In genomic region chr11:95193541-95193940, GRCh38 we compare ENCODE assay signal across 20 cellular contexts. TPM values are rescaled to one million over a fixed set of nuclear protein-coding genes. Genes with fewer than 3 reads are reported as not detected.
DNase-seq lines count a peak whose midpoint lies in the region; ATAC-seq, FAIRE-seq and TF ChIP-seq lines count a peak whose summit lies in the region.
"Had no signal": no experiment of that assay in that cellular context is flagged by ENCODE, and none has a peak within 500 bp of the region (broad histone marks: within the 10 kb centered on the region; RNA-seq: fewer than 3 reads in every experiment).

No MANE protein-coding gene starts in this region.

- no peak overlapping the region for H3K4me3 Mint-ChIP-seq in activated naive CD8-positive, alpha-beta T cell treated with anti-CD3 and anti-CD28 coated beads, Interleukin-2, amount 50 U/mL, for 24 hours
- H3K4me3 Mint-ChIP-seq in activated naive CD8-positive, alpha-beta T cell treated with anti-CD3 and anti-CD28 coated beads for 36 hours = no peak overlapping the region

- H3K9me3 Mint-ChIP-seq in activated naive CD8-positive, alpha-beta T cell treated with anti-CD3 and anti-CD28 coated beads, Interleukin-2, amount 50 U/mL, for 24 hours = no peaks in the 10 kb centered on the region
- H3K9me3 Mint-ChIP-seq in activated naive CD8-positive, alpha-beta T cell treated with anti-CD3 and anti-CD28 coated beads for 36 hours = no peaks in the 10 kb centered on the region

- no peaks in the 10 kb centered on the region for H3K27me3 Mint-ChIP-seq in activated naive CD8-positive, alpha-beta T cell treated with anti-CD3 and anti-CD28 coated beads, Interleukin-2, amount 50 U/mL, for 24 hours
- no peaks in the 10 kb centered on the region for H3K27me3 Mint-ChIP-seq in activated naive CD8-positive, alpha-beta T cell treated with anti-CD3 and anti-CD28 coated beads for 36 hours

- H3K36me3 ChIP-seq in K562 (ENCODE audit: control insufficient read depth, insufficient read depth, low read length) = no peaks in the 10 kb centered on the region
- no peaks in the 10 kb centered on the region for H3K36me3 ChIP-seq in MM.1S (replicated peaks; ENCODE audit: insufficient read depth, low read length)

- peak; percentile 92 to 93 for ATAC-seq in activated CD4-positive, CD25-positive, alpha-beta regulatory T cell treated with anti-CD3 and anti-CD28 coated beads, Interleukin-2, amount 50 U/mL, for 24 hours
- ATAC-seq in activated naive CD8-positive, alpha-beta T cell treated with anti-CD3 and anti-CD28 coated beads, Interleukin-2, amount 50 U/mL, for 24 hours = peak; percentile 90
- ATAC-seq in K562 = peak; percentile 65
- ATAC-seq: Panc1 had no signal

- no peaks in the 10 kb centered on the region for H3K27me3 ChIP-seq in K562 (ENCODE audit: control insufficient read depth in 2 of 2, insufficient read depth in 2 of 2, low read length in 2 of 2)
- H3K27me3 ChIP-seq in MM.1S (replicated peaks; ENCODE audit: insufficient read depth, low read length) = no peaks in the 10 kb centered on the region

- H3K4me2 ChIP-seq in K562 (ENCODE audit: insufficient read depth, low read length) = no peak overlapping the region
- no peak overlapping the region for H3K4me2 ChIP-seq in MM.1S (ENCODE audit: low read depth, low read length)

- peaks cover 30% of the 10 kb centered on the region for H3K4me1 Mint-ChIP-seq in activated naive CD8-positive, alpha-beta T cell treated with anti-CD3 and anti-CD28 coated beads, Interleukin-2, amount 50 U/mL, for 24 hours
- H3K4me1 Mint-ChIP-seq in activated naive CD8-positive, alpha-beta T cell treated with anti-CD3 and anti-CD28 coated beads for 36 hours = peaks cover 19% of the 10 kb centered on the region

- no peak overlapping the region for H3K27ac Mint-ChIP-seq in activated naive CD8-positive, alpha-beta T cell treated with anti-CD3 and anti-CD28 coated beads, Interleukin-2, amount 50 U/mL, for 24 hours
- no peak overlapping the region for H3K27ac Mint-ChIP-seq in activated naive CD8-positive, alpha-beta T cell treated with anti-CD3 and anti-CD28 coated beads for 36 hours

- no TSS peak for BruUV-seq in K562 (replicated peaks; lab: Mats Ljungman, UMichigan)

- H4K20me1 ChIP-seq in K562 (replicated peaks; ENCODE audit: control insufficient read depth, insufficient read depth, low read length) = no peaks in the 10 kb centered on the region
- H4K20me1 ChIP-seq in MM.1S (ENCODE audit: insufficient read depth, low read length) = no peaks in the 10 kb centered on the region

- H3K4me3 ChIP-seq in K562 (no peak overlapping the region), MM.1S (ENCODE audit: low read length) (no peak overlapping the region)

- H3K9me1 ChIP-seq in K562 (ENCODE audit: control insufficient read depth, insufficient read depth, low read length) = no peaks in the 10 kb centered on the region

- 21% methylated on average over 1 of the region's 1 CpG for WGBS in K562 (ENCODE audit: insufficient coverage, low coverage, missing lambda C conversion rate)

- H3K9me2 ChIP-seq in MM.1S (replicated peaks; ENCODE audit: insufficient read depth, low read length) = no peaks in the 10 kb centered on the region

- TF ChIP-seq EP300 in K562 (IDR thresholded peaks at IDR 0.05; ENCODE audit: low read length) = no peak

- no peak for FAIRE-seq in K562 (lab: Jason Lieb, UNC)
- FAIRE-seq: H54 had no signal

- H3K9ac ChIP-seq in K562 (ENCODE audit: insufficient read depth in 1 of 2, low read depth in 2 of 2, low read length in 2 of 2) (no peak overlapping the region), MM.1S (ENCODE audit: low read length) (no peak overlapping the region)

- no peaks in the 10 kb centered on the region for H3K4me1 ChIP-seq in K562 (replicated peaks in 1 of 2; ENCODE audit: control insufficient read depth in 2 of 2, insufficient read depth in 2 of 2, low read length in 2 of 2)
- H3K4me1 ChIP-seq in MM.1S (ENCODE audit: low read length) = no peaks in the 10 kb centered on the region

- intact Hi-C loops in K562 (cut with micrococcal nuclease) = no loop called here

- CTCF ChIA-PET in K562 (lab: Yijun Ruan, JAX; ENCODE audit: low intra/inter-chr PET ratio) = no interaction called here

- peaks cover 15% of the 10 kb centered on the region for H3K36me3 Mint-ChIP-seq in activated naive CD8-positive, alpha-beta T cell treated with anti-CD3 and anti-CD28 coated beads, Interleukin-2, amount 50 U/mL, for 24 hours (ENCODE audit: low read depth)
- H3K36me3 Mint-ChIP-seq in activated naive CD8-positive, alpha-beta T cell treated with anti-CD3 and anti-CD28 coated beads for 36 hours = peaks cover 12% of the 10 kb centered on the region

- TF ChIP-seq CTCF in K562 (IDR thresholded peaks at IDR 0.05 in 2 of 3, conservative IDR thresholded peaks at IDR 0.05 in 1 of 3; ENCODE audit: insufficient read depth in 2 of 3, low read depth in 1 of 3, low read length in 3 of 3) (no peak), MM.1S (IDR thresholded peaks at IDR 0.05; ENCODE audit: low read length) (no peak)

- no peak for TF ChIP-seq POLR2A in K562 (conservative IDR thresholded peaks at IDR 0.05)

- no peak for DNase-seq in activated CD4-positive, CD25-positive, alpha-beta regulatory T cell treated with anti-CD3 and anti-CD28 coated beads, Interleukin-2, amount 50 U/mL, for 72 hours
- no peak for DNase-seq in activated naive CD8-positive, alpha-beta T cell treated with anti-CD3 and anti-CD28 coated beads, Interleukin-2, amount 50 U/mL, for 24 hours
- no peak for DNase-seq in activated naive CD8-positive, alpha-beta T cell treated with anti-CD3 and anti-CD28 coated beads for 36 hours
- DNase-seq in K562 (ENCODE audit: extremely low read depth in 1 of 4, low spot score in 3 of 4) (peak in 1 of 4 experiments; percentile 17), MM.1S (no peak), T-helper 2 cell (no peak)
- DNase-seq: DMS153, Kasumi-1, MV-4-11, NCI-H1105, NCI-H146, NCI-H2107, NCI-H524 treated with DMSO at 0.1 percent for 48 hours, NCI-H82, SHP77 had no signal

- H3K79me2 ChIP-seq in K562 (ENCODE audit: control insufficient read depth, insufficient read depth, low read length) (no peaks in the 10 kb centered on the region), MM.1S (ENCODE audit: low read length) (no peaks in the 10 kb centered on the region)

- no peak overlapping the region for H3K27ac ChIP-seq in K562 (ENCODE audit: extremely low read depth, low read depth, low read length)
- no peak overlapping the region for H3K27ac ChIP-seq in MM.1S (ENCODE audit: low read length)
- H3K27ac ChIP-seq: RWPE1 had no signal

- no peak for TF ChIP-seq RAD21 in K562 (CRISPR knock-in tag; conservative IDR thresholded peaks at IDR 0.05 in 1 of 2, IDR thresholded peaks at IDR 0.05 in 1 of 2)

- POLR2A ChIA-PET in K562 (lab: Yijun Ruan, JAX) = interaction anchor here (0.8 kb wide), 1 partner anchor 159 kb away, joined by 3 read pairs; no protein-coding TSS in a partner anchor

- in situ Hi-C loops in K562 (cut with MboI) = no loop called here

- H3K9me3 ChIP-seq in K562 (replicated peaks; ENCODE audit: control insufficient read depth, insufficient read depth, low read depth, low read length) (no peaks in the 10 kb centered on the region), MM.1S (replicated peaks; ENCODE audit: insufficient read depth, low read length) (no peaks in the 10 kb centered on the region)

- H2AFZ ChIP-seq in K562 (ENCODE audit: low read depth, low read length) (no peak overlapping the region), MM.1S (ENCODE audit: low read length) (no peak overlapping the region)

- H3F3A ChIP-seq in MM.1S (ENCODE audit: insufficient read depth, low read length) = no peaks in the 10 kb centered on the region

TF ChIP-seq in K562, 482 proteins besides CTCF, POLR2A, EP300 and RAD21 (continues in another document):
- no peak for TF ChIP-seq HDAC6 (IDR thresholded peaks at IDR 0.05; ENCODE audit: low read depth, low read length)
- no peak for TF ChIP-seq FOXM1 (IDR thresholded peaks at IDR 0.05; ENCODE audit: low read depth)
- no peak for TF ChIP-seq FOXM1 (CRISPR knock-in tag; IDR thresholded peaks at IDR 0.05; ENCODE audit: low read depth)
- TF ChIP-seq ZC3H8 (IDR thresholded peaks at IDR 0.05) = no peak
- TF ChIP-seq ZNF184 (CRISPR knock-in tag; IDR thresholded peaks at IDR 0.05) = no peak
- TF ChIP-seq DEAF1 (CRISPR knock-in tag; IDR thresholded peaks at IDR 0.05) = no peak

RNA-seq across cellular contexts. Expression of gene SESN3, which starts 37.5 kb away (rescaled TPM):
- 10 to 100 TPM; 16.2 to 16.4 TPM for total RNA-seq in activated naive CD8-positive, alpha-beta T cell treated with anti-CD3 and anti-CD28 coated beads for 36 hours
- 0.83 and 3.3 TPM in 2 replicates for total RNA-seq in K562 (2011; cell fraction: chromatin; rRNA removed; ENCODE audit: low replicate concordance)
- 0.17 and 0.53 TPM in 2 replicates for total RNA-seq in K562 (2011; cell fraction: nucleolus; rRNA removed)
- 1.4 and 2.3 TPM in 2 replicates for total RNA-seq in K562 (2011; cell fraction: nucleoplasm; rRNA removed)
- 1.1 and 1.5 TPM in 2 replicates for total RNA-seq in K562 (2014; rRNA removed)
- 2.0 and 2.1 TPM in 2 replicates for total RNA-seq in K562 (2014; rRNA removed; fragmentation: Illumina TruSeq; extraction: Trizol)
- 1.9 and 2.4 TPM in 2 replicates for total RNA-seq in K562 (2015; rRNA removed; fragmentation: Illumina TruSeq; extraction: Trizol)
- total RNA-seq in K562 (2021) = 2.5 and 2.6 TPM in 2 replicates
- 0.95 and 1.6 TPM in 2 replicates for polyA plus RNA-seq in K562 (2011; rRNA removed)
- 0.09 and 0.63 TPM in 2 replicates for polyA plus RNA-seq in K562 (2011; cell fraction: cytosol; rRNA removed)
- polyA plus RNA-seq in K562 (2011; cell fraction: nucleus; rRNA removed) = 0.47 and 1.7 TPM in 2 replicates
- 1.3 and 1.6 TPM in 2 replicates for polyA plus RNA-seq in K562 (2012)
- polyA plus RNA-seq in K562 (2014; fragmentation: Illumina TruSeq; extraction: Trizol) = 1.1 and 1.5 TPM in 2 replicates
- under 1 TPM; 0.44 to 0.48 TPM for polyA plus RNA-seq in K562 (2014; fragmentation: Nextera tagmentation; extraction: Ambion mirVana)
- 0.78 and 0.81 TPM in 2 replicates for polyA plus RNA-seq in K562 (2014; rRNA removed)
- polyA minus RNA-seq in K562 (2011; rRNA and poly(A)+ RNA removed) = 1.6 and 3.4 TPM in 2 replicates
- polyA minus RNA-seq in K562 (2011; cell fraction: cytosol; rRNA and poly(A)+ RNA removed) = 0.38 and 0.82 TPM in 2 replicates
- 0.81 and 2.8 TPM in 2 replicates for polyA minus RNA-seq in K562 (2011; cell fraction: nucleus; rRNA and poly(A)+ RNA removed)
- total RNA-seq: A172 had no signal

Comparison
In these comparisons a context has a peak if more than half of its experiments do, and no peak if none do; other contexts are left out.
1. RNA of gene SESN3, which starts 37.5 kb away (total RNA-seq): 16.2 to 16.4 TPM in activated naive CD8-positive, alpha-beta T cell treated with anti-CD3 and anti-CD28 coated beads for 36 hours; 0.17 to 3.3 TPM in K562; every median in the first group is over 4 times any median in the second.
2. Peak in every context shown above with its lines, with median percentiles within 50 percentile points of each other: ATAC-seq.